In the genomic region with DNA sequence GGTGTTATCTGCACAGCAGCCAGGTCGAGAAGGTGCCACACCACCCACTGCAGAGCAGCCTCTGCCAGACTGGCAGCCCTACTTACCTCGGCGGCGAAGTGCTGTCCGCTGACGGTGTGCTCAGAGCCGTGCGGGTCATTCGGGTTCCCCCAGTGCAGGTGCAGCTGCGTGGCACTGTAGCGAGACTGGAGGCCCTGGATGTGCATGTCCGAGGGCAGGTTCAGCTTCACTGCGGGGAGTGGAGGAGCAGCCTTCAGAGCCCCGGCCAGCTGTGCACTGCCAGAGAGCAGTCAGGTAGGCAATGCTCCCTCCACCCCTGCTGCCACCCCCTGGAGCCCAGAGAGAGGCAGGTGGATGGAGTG, we compare ENCODE assay signal across 21 cellular contexts. TPM values are rescaled to one million over a fixed set of nuclear protein-coding genes. Genes with fewer than 3 reads are reported as not detected.
DNase-seq lines count a peak whose midpoint lies in the region; ATAC-seq lines count a peak whose summit lies in the region.
"Had no signal": no experiment of that assay in that cellular context is flagged by ENCODE, and none has a peak within 500 bp of the region (broad histone marks: within the 10 kb centered on the region; RNA-seq: fewer than 3 reads in every experiment).

No MANE protein-coding gene starts in this region.

- H3K4me2 ChIP-seq in mesenchymal stem cell (ENCODE audit: low read length, poor library complexity, severe bottlenecking) = no peak overlapping the region

- peak overlapping the region; percentile 81 for H4K91ac ChIP-seq in mesenchymal stem cell (ENCODE audit: low read length)

- peaks cover 5% of the 10 kb centered on the region for H3K27me3 Mint-ChIP-seq in activated T-helper 1 cell treated with anti-CD3 and anti-CD28 coated beads, Interleukin-12 subunit alpha, Interleukin-12 subunit beta, Interleukin-2, Interleukin-4 antibody, amounts not matched to agents 30 ng/mL and 10 ng/mL and 1 ng/mL, durations not matched to agents 14 hours and 24 hours and 36 hours (ENCODE audit: insufficient read depth)

- no peaks in the 10 kb centered on the region for H3K9me3 Mint-ChIP-seq in activated T-helper 1 cell treated with anti-CD3 and anti-CD28 coated beads, Interleukin-12 subunit alpha, Interleukin-12 subunit beta, Interleukin-2, Interleukin-4 antibody, amounts not matched to agents 30 ng/mL and 10 ng/mL and 1 ng/mL, durations not matched to agents 14 hours and 24 hours and 36 hours
- H3K9me3 Mint-ChIP-seq: CD14-positive monocyte had no signal

- H2AFZ ChIP-seq in ACC112 (ENCODE audit: low read length, unreplicated experiment) (no peak overlapping the region), mesenchymal stem cell (ENCODE audit: low read depth, low read length) (no peak overlapping the region)

- no peaks in the 10 kb centered on the region for H3K79me1 ChIP-seq in mesenchymal stem cell (replicated peaks; ENCODE audit: low read length, poor library complexity, severe bottlenecking)

- 91% methylated on average over 14 of the region's 14 CpGs for WGBS in mesenchymal stem cell

- H3K4me1 Mint-ChIP-seq in activated T-helper 1 cell treated with anti-CD3 and anti-CD28 coated beads, Interleukin-12 subunit alpha, Interleukin-12 subunit beta, Interleukin-2, Interleukin-4 antibody, amounts not matched to agents 30 ng/mL and 10 ng/mL and 1 ng/mL, durations not matched to agents 14 hours and 24 hours and 36 hours (ENCODE audit: low read depth) = no peaks in the 10 kb centered on the region

- peak overlapping the region; percentile 42 for H4K8ac ChIP-seq in mesenchymal stem cell (ENCODE audit: low read length)

- no peaks in the 10 kb centered on the region for H3K27me3 ChIP-seq in ACC112 (ENCODE audit: insufficient read depth, low read length)
- no peaks in the 10 kb centered on the region for H3K27me3 ChIP-seq in mesenchymal stem cell (ENCODE audit: control insufficient read depth in 1 of 2, insufficient read depth in 1 of 2, low read length in 2 of 2)

- H3K27ac ChIP-seq in ACC112 (ENCODE audit: low read depth, low read length) = 0 out of 2 replicates have a peak overlapping the region, but pooled peaks have one; percentile 56
- no peak overlapping the region for H3K27ac ChIP-seq in mesenchymal stem cell (ENCODE audit: low read length, poor library complexity, severe bottlenecking)

- H2BK15ac ChIP-seq in mesenchymal stem cell (ENCODE audit: low read depth, poor library complexity, severe bottlenecking) = no peak overlapping the region

- H3K14ac ChIP-seq in mesenchymal stem cell (ENCODE audit: low read length in 2 of 2) = peak overlapping the region in 1 of 2 experiments; percentile 94

- H3K23ac ChIP-seq in mesenchymal stem cell (ENCODE audit: low read length in 2 of 2) = no peak overlapping the region

- H2BK12ac ChIP-seq in mesenchymal stem cell (ENCODE audit: low read length in 2 of 2) = peak overlapping the region in 1 of 2 experiments; percentile 85

- intact Hi-C loops in posterior vena cava (cut with DNase I) (no loop called here), left colon (cut with DNase I, micrococcal nuclease) (no loop called here)
- intact Hi-C loops in activated T-helper 1 cell treated with anti-CD3 and anti-CD28 coated beads, Interleukin-12 subunit alpha, Interleukin-12 subunit beta, Interleukin-2, Interleukin-4 antibody, amounts not matched to agents 30 ng/mL and 10 ng/mL and 1 ng/mL, durations not matched to agents 14 hours and 24 hours and 36 hours (cut with micrococcal nuclease) = no loop called here

- H3K79me2 ChIP-seq in ACC112 (ENCODE audit: control insufficient read depth, insufficient read depth, low read length, unreplicated experiment) = peaks cover 10% of the 10 kb centered on the region

- H3K4me3 Mint-ChIP-seq in activated T-helper 1 cell treated with anti-CD3 and anti-CD28 coated beads, Interleukin-12 subunit alpha, Interleukin-12 subunit beta, Interleukin-2, Interleukin-4 antibody, amounts not matched to agents 30 ng/mL and 10 ng/mL and 1 ng/mL, durations not matched to agents 14 hours and 24 hours and 36 hours = no peak overlapping the region
- H3K4me3 Mint-ChIP-seq: CD14-positive monocyte had no signal

- no peaks in the 10 kb centered on the region for H3K9me3 ChIP-seq in mesenchymal stem cell (ENCODE audit: control insufficient read depth, low read length)

- H3K9ac ChIP-seq in mesenchymal stem cell (ENCODE audit: low read length) = no peak overlapping the region

- peaks cover 62% of the 10 kb centered on the region for H3K4me1 ChIP-seq in ACC112 (ENCODE audit: control insufficient read depth, insufficient read depth, low read length, unreplicated experiment)
- peaks cover 32% of the 10 kb centered on the region for H3K4me1 ChIP-seq in mesenchymal stem cell (ENCODE audit: control insufficient read depth, insufficient read depth, low read depth, low read length)

- peak overlapping the region; percentile 38 to 40 for H3K18ac ChIP-seq in mesenchymal stem cell (ENCODE audit: low read depth in 1 of 2, low read length in 2 of 2)

- no peak overlapping the region for H2BK5ac ChIP-seq in mesenchymal stem cell (ENCODE audit: low read depth, low read length, poor library complexity, severe bottlenecking)

- H2BK120ac ChIP-seq in mesenchymal stem cell (ENCODE audit: low read depth, low read length) = no peak overlapping the region

- H3K4ac ChIP-seq in mesenchymal stem cell (ENCODE audit: low read depth in 1 of 2, low read length in 2 of 2) = peak overlapping the region in 1 of 2 experiments; percentile 15

- H3K36me3 ChIP-seq in ACC112 (ENCODE audit: insufficient read depth, low read length) (peaks cover 9% of the 10 kb centered on the region; the same call in 1 of the 2 replicates), mesenchymal stem cell (ENCODE audit: control insufficient read depth in 1 of 2, insufficient read depth in 2 of 2, low read depth in 1 of 2, low read length in 2 of 2) (peaks cover 5 to 54% of the 10 kb centered on the region in 2 experiments)

- H3K27ac Mint-ChIP-seq in activated T-helper 1 cell treated with anti-CD3 and anti-CD28 coated beads, Interleukin-12 subunit alpha, Interleukin-12 subunit beta, Interleukin-2, Interleukin-4 antibody, amounts not matched to agents 30 ng/mL and 10 ng/mL and 1 ng/mL, durations not matched to agents 14 hours and 24 hours and 36 hours = no peak overlapping the region
- H3K27ac Mint-ChIP-seq: CD14-positive monocyte had no signal

- ATAC-seq in left colon = no peak
- ATAC-seq: HepG2 had no signal

- peak; percentile 16 for DNase-seq in RPMI8226
- no peak for DNase-seq in mesenchymal stem cell
- DNase-seq in posterior vena cava (ENCODE audit: low spot score) = peak; percentile 58
- DNase-seq in activated T-helper 1 cell treated with anti-CD3 and anti-CD28 coated beads, Interleukin-12 subunit alpha, Interleukin-12 subunit beta, Interleukin-2, Interleukin-4 antibody, amounts not matched to agents 30 ng/mL and 10 ng/mL and 1 ng/mL, durations not matched to agents 14 hours and 24 hours and 36 hours (ENCODE audit: low spot score) = no peak
- no peak for DNase-seq in stimulated activated CD4-positive, alpha-beta T cell treated with anti-CD3 and anti-CD28 coated beads, Interleukin-12 subunit alpha, Interleukin-12 subunit beta, amount 100 ng/mL, for 4 hours
- DNase-seq in left colon = no peak
- DNase-seq: Calu3, DMS79 treated with DMSO at 0.1 percent for 48 hours, KBM-7, MV-4-11, NCI-H1105 treated with DMSO at 0.1 percent for 48 hours, NCI-H146, NCI-H1930, NCI-H2107, NCI-H446 treated with DMSO at 0.1 percent for 48 hours, NCI-H69, SHP77 treated with DMSO at 0.1 percent for 48 hours, SW 1271 had no signal

- H2AK5ac ChIP-seq in mesenchymal stem cell (ENCODE audit: low read length, severe bottlenecking) = no peak overlapping the region

- H3K36me3 Mint-ChIP-seq in activated T-helper 1 cell treated with anti-CD3 and anti-CD28 coated beads, Interleukin-12 subunit alpha, Interleukin-12 subunit beta, Interleukin-2, Interleukin-4 antibody, amounts not matched to agents 30 ng/mL and 10 ng/mL and 1 ng/mL, durations not matched to agents 14 hours and 24 hours and 36 hours (ENCODE audit: low read depth) = no peaks in the 10 kb centered on the region
- H3K36me3 Mint-ChIP-seq: CD14-positive monocyte had no signal

- H3K4me3 ChIP-seq in ACC112 (ENCODE audit: low read depth, low read length) (no peak overlapping the region), mesenchymal stem cell (ENCODE audit: insufficient read depth in 1 of 2, low read depth in 1 of 2, low read length in 2 of 2) (no peak overlapping the region)

RNA-seq across cellular contexts. Expression of a gene that starts 36.3 kb away (rescaled TPM):
- polyA plus RNA-seq in mesenchymal stem cell (2013, experiment 1 of 2) = 4.9 TPM
- polyA plus RNA-seq in mesenchymal stem cell (2013, experiment 2 of 2) = 4.9 TPM
- total RNA-seq in posterior vena cava = 10 to 100 TPM; 36.7 to 48.3 TPM
- total RNA-seq in activated T-helper 1 cell treated with anti-CD3 and anti-CD28 coated beads, Interleukin-12 subunit alpha, Interleukin-12 subunit beta, Interleukin-2, Interleukin-4 antibody, amounts not matched to agents 30 ng/mL and 10 ng/mL and 1 ng/mL, durations not matched to agents 14 hours and 24 hours and 36 hours = 0.29 and 0.36 TPM in 2 replicates
- 100 to 1,000 TPM; 255 to 397 TPM for total RNA-seq in left colon
- polyA plus RNA-seq: CD14-positive monocyte had no signal

Comparison
In these comparisons a context has a peak if more than half of its experiments do, and no peak if none do; other contexts are left out.
1. DNase-seq: peak in RPMI8226 (single experiment) and posterior vena cava (single experiment); none in mesenchymal stem cell (single experiment), activated T-helper 1 cell treated with anti-CD3 and anti-CD28 coated beads, Interleukin-12 subunit alpha, Interleukin-12 subunit beta, Interleukin-2, Interleukin-4 antibody, amounts not matched to agents 30 ng/mL and 10 ng/mL and 1 ng/mL, durations not matched to agents 14 hours and 24 hours and 36 hours (single experiment), stimulated activated CD4-positive, alpha-beta T cell treated with anti-CD3 and anti-CD28 coated beads, Interleukin-12 subunit alpha, Interleukin-12 subunit beta, amount 100 ng/mL, for 4 hours (single experiment) and left colon (0 of 2).
2. RNA of a gene that starts 36.3 kb away (total RNA-seq): 255 to 397 TPM in left colon and 36.7 to 48.3 TPM in posterior vena cava; 0.29 to 0.36 TPM in activated T-helper 1 cell treated with anti-CD3 and anti-CD28 coated beads, Interleukin-12 subunit alpha, Interleukin-12 subunit beta, Interleukin-2, Interleukin-4 antibody, amounts not matched to agents 30 ng/mL and 10 ng/mL and 1 ng/mL, durations not matched to agents 14 hours and 24 hours and 36 hours; every median in the first group is over 10 times any median in the second.